ENCODE assay signal across 8 cellular contexts in genomic region chr10:73998623-73999622, GRCh38. TPM values are rescaled to one million over a fixed set of nuclear protein-coding genes. Genes with fewer than 3 reads are reported as not detected.
DNase-seq lines count a peak whose midpoint lies in the region; ATAC-seq and TF ChIP-seq lines count a peak whose summit lies in the region.

No MANE protein-coding gene starts in this region.

- no peaks in the 10 kb centered on the region for H3K27me3 ChIP-seq in CD4-positive, CD25-positive, alpha-beta regulatory T cell (ENCODE audit: control insufficient read depth, insufficient read depth, low read length)
- H3K27me3 ChIP-seq in kidney epithelial cell (ENCODE audit: control insufficient read depth, insufficient read depth, low read length), result no peaks in the 10 kb centered on the region

- TF ChIP-seq CTCF in HFFc6 (IDR thresholded peaks at IDR 0.05), result peak; percentile 69
- peak; percentile 77 for TF ChIP-seq CTCF in chondrocyte (IDR thresholded peaks at IDR 0.05)
- peak; percentile 56 for TF ChIP-seq CTCF in kidney epithelial cell (IDR thresholded peaks at IDR 0.05; ENCODE audit: insufficient read depth, low read length, poor library complexity, severe bottlenecking)

- H3K36me3 ChIP-seq in CD4-positive, CD25-positive, alpha-beta regulatory T cell (ENCODE audit: control insufficient read depth, insufficient read depth, low read length), result no peaks in the 10 kb centered on the region
- no peaks in the 10 kb centered on the region for H3K36me3 ChIP-seq in kidney epithelial cell (ENCODE audit: control insufficient read depth, insufficient read depth, low read length)

- no peak for DNase-seq in CD4-positive, CD25-positive, alpha-beta regulatory T cell
- DNase-seq in HFFc6 (peak; percentile 82), SW480 (ENCODE audit: low spot score) (peak; percentile 84), chondrocyte (ENCODE audit: low spot score) (peak; percentile 81), kidney epithelial cell (ENCODE audit: low read depth) (peak; percentile 77), SHP77 (lab: John Stamatoyannopoulos, UW) (no peak)
- peak; percentile 22 for DNase-seq in stimulated activated CD4-positive, alpha-beta T cell treated with anti-CD3 and anti-CD28 coated beads, Interleukin-2, amount 100 ng/mL, for 24 hours

- peaks cover 5% of the 10 kb centered on the region for H3K27me3 Mint-ChIP-seq in CD4-positive, CD25-positive, alpha-beta regulatory T cell
- H3K27me3 Mint-ChIP-seq in HFFc6 (ENCODE audit: insufficient read depth) (peaks cover 7% of the 10 kb centered on the region), chondrocyte (ENCODE audit: low read depth) (no peaks in the 10 kb centered on the region)

- ATAC-seq in CD4-positive, CD25-positive, alpha-beta regulatory T cell (ENCODE audit: low read depth in 2 of 2), result no peak
- no peak for ATAC-seq in GM21526 (IDR thresholded peaks at IDR 0.05; ENCODE audit: low FRiP score, unreplicated experiment)

- H3K36me3 Mint-ChIP-seq in CD4-positive, CD25-positive, alpha-beta regulatory T cell, result no peaks in the 10 kb centered on the region
- H3K36me3 Mint-ChIP-seq in HFFc6 (ENCODE audit: low read depth) (peaks cover 46% of the 10 kb centered on the region), chondrocyte (ENCODE audit: low read depth) (peaks cover 17% of the 10 kb centered on the region)

- peaks cover 28% of the 10 kb centered on the region for H3K4me1 ChIP-seq in CD4-positive, CD25-positive, alpha-beta regulatory T cell (ENCODE audit: control insufficient read depth, insufficient read depth, low read length, poor library complexity, severe bottlenecking)

- H3K4me3 ChIP-seq in CD4-positive, CD25-positive, alpha-beta regulatory T cell (ENCODE audit: low read depth, low read length), result peak overlapping the region; percentile 70
- peak overlapping the region; percentile 98 for H3K4me3 ChIP-seq in kidney epithelial cell (ENCODE audit: low read depth, low read length)

- no peaks in the 10 kb centered on the region for H3K9me3 Mint-ChIP-seq in CD4-positive, CD25-positive, alpha-beta regulatory T cell
- no peaks in the 10 kb centered on the region for H3K9me3 Mint-ChIP-seq in HFFc6
- H3K9me3 Mint-ChIP-seq in chondrocyte (ENCODE audit: low read depth), result no peaks in the 10 kb centered on the region

- H3K27ac ChIP-seq in CD4-positive, CD25-positive, alpha-beta regulatory T cell (ENCODE audit: insufficient read depth, low read length, poor library complexity, severe bottlenecking), result peak overlapping the region; percentile 78

- peak overlapping the region; percentile 88 to 100 (median 98) for H3K4me3 Mint-ChIP-seq in CD4-positive, CD25-positive, alpha-beta regulatory T cell
- H3K4me3 Mint-ChIP-seq in HFFc6 (peak overlapping the region; percentile 100), chondrocyte (ENCODE audit: unreplicated experiment) (peak overlapping the region; percentile 100)

- H3K9me3 ChIP-seq in CD4-positive, CD25-positive, alpha-beta regulatory T cell (ENCODE audit: control insufficient read depth in 2 of 2, low read length in 2 of 2), result no peaks in the 10 kb centered on the region

- H3K4me1 Mint-ChIP-seq in CD4-positive, CD25-positive, alpha-beta regulatory T cell, result peaks cover 19 to 55% (median 38%) of the 10 kb centered on the region in 4 donors
- H3K4me1 Mint-ChIP-seq in HFFc6 (ENCODE audit: low read depth) (peaks cover 57% of the 10 kb centered on the region), chondrocyte (ENCODE audit: low read depth) (peaks cover 53% of the 10 kb centered on the region)

- H3K27ac Mint-ChIP-seq in CD4-positive, CD25-positive, alpha-beta regulatory T cell, result peak overlapping the region in 2 of 3 donors; percentile 91 to 97
- peak overlapping the region; percentile 99 for H3K27ac Mint-ChIP-seq in HFFc6
- peak overlapping the region; percentile 98 for H3K27ac Mint-ChIP-seq in chondrocyte (ENCODE audit: unreplicated experiment)

RNA-seq across cellular contexts. Expression of gene VCL, which starts 1.0 kb away (rescaled TPM):
- 39.2 TPM for total RNA-seq in CD4-positive, CD25-positive, alpha-beta regulatory T cell
- polyA plus RNA-seq in CD4-positive, CD25-positive, alpha-beta regulatory T cell, result 10 to 100 TPM; 11.4 to 16.1 (median 13.9) TPM
- 100 to 1,000 TPM; 366 to 443 (median 406) TPM for total RNA-seq in HFFc6 (2021; fragmentation: NEBNext Ultra II Directional; extraction: Animal tissue kit (Norgen Biotek cat#: 25700))
- total RNA-seq in chondrocyte (429 to 498 TPM (median 485 TPM) in 3 replicates), kidney epithelial cell (148 and 151 TPM in 2 replicates)

Comparison
In these comparisons a context has a peak if more than half of its experiments do, and no peak if none do; other contexts are left out.
1. DNase-seq: peak in HFFc6 (single experiment), SW480 (single experiment), chondrocyte (single experiment), kidney epithelial cell (single experiment) and stimulated activated CD4-positive, alpha-beta T cell treated with anti-CD3 and anti-CD28 coated beads, Interleukin-2, amount 100 ng/mL, for 24 hours (2 of 2); none in CD4-positive, CD25-positive, alpha-beta regulatory T cell (0 of 3) and SHP77 (0 of 2).
2. Peak in every context shown above with its lines, with median percentiles within 50 percentile points of each other: H3K27ac Mint-ChIP-seq, H3K4me3 Mint-ChIP-seq and CTCF ChIP-seq.